1 cellular context compared by ENCODE assay signal in genomic region chr18:49515003-49515402, GRCh38. TPM values are rescaled to one million over a fixed set of nuclear protein-coding genes. Genes with fewer than 3 reads are reported as not detected.
"Had no signal": no experiment of that assay in that cellular context is flagged by ENCODE, and none has a peak within 500 bp of the region (broad histone marks: within the 10 kb centered on the region; RNA-seq: fewer than 3 reads in every experiment).

No MANE protein-coding gene starts in this region.

RNA-seq across cellular contexts. Expression of gene LIPG, which starts 46.9 kb away (rescaled TPM):
- total RNA-seq: HFFc6 had no signal
